In the genomic region with DNA sequence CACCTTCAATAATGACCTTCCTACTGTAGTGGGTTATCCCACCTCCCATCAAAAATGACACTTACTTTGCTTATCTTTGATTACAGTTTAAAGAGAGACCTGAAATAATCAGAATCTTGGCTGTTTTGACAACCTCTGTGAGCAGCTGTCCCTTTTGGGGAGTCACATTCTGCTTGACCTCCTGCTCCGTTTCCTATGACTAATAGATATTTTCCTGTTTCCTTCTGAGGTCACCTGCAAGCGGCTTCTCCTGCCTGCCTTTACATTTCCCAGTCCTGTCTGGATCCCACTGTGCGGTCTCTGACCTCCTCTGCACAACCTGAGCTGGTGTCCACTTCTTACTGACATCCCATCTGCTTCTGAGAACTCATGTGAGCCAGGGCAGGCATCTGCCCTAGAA, we compare ENCODE assay signal across 13 cellular contexts. TPM values are rescaled to one million over a fixed set of nuclear protein-coding genes. Genes with fewer than 3 reads are reported as not detected.
A peak's percentile ranks its signal among the peaks of the same experiment; 100 is the strongest.
DNase-seq lines count a peak whose midpoint lies in the region; ATAC-seq and TF ChIP-seq lines count a peak whose summit lies in the region.
"Had no signal": no experiment of that assay in that cellular context is flagged by ENCODE, and none has a peak within 500 bp of the region (broad histone marks: within the 10 kb centered on the region; RNA-seq: fewer than 3 reads in every experiment).

No MANE protein-coding gene starts in this region.

- H3K79me2 ChIP-seq in ACC112 (ENCODE audit: control insufficient read depth, insufficient read depth, low read length, unreplicated experiment) (peaks cover 83% of the 10 kb centered on the region), osteoblast (ENCODE audit: insufficient read depth, low read length) (peaks cover 85% of the 10 kb centered on the region)

- ATAC-seq in HG03025 (IDR thresholded peaks at IDR 0.05; ENCODE audit: low FRiP score, unreplicated experiment) = no peak
- no peak for ATAC-seq in HG02938 (IDR thresholded peaks at IDR 0.05; ENCODE audit: unreplicated experiment)

- H3K36me3 ChIP-seq in ACC112 (ENCODE audit: insufficient read depth, low read length) (peaks cover 25% of the 10 kb centered on the region), osteoblast (ENCODE audit: insufficient read depth, low read length) (peaks cover 27% of the 10 kb centered on the region)

- H3K9me3 Mint-ChIP-seq in immature natural killer cell = no peaks in the 10 kb centered on the region
- H3K9me3 Mint-ChIP-seq: activated naive CD4-positive, alpha-beta T cell treated with anti-CD3 and anti-CD28 coated beads, Interleukin-2, amount 10 ng/mL, durations not matched to agents 7 days and 5 days had no signal

- peak overlapping the region; percentile 96 for H3K27ac ChIP-seq in ACC112 (ENCODE audit: low read depth, low read length)
- H3K27ac ChIP-seq in osteoblast (ENCODE audit: low read depth, low read length) = peak overlapping the region; percentile 78

- peaks cover 0 to 21% (median 12%) of the 10 kb centered on the region in 3 donors for H3K36me3 Mint-ChIP-seq in immature natural killer cell
- H3K36me3 Mint-ChIP-seq: activated naive CD4-positive, alpha-beta T cell treated with anti-CD3 and anti-CD28 coated beads, Interleukin-2, amount 10 ng/mL, durations not matched to agents 7 days and 5 days had no signal

- H3K4me1 ChIP-seq in ACC112 (ENCODE audit: control insufficient read depth, insufficient read depth, low read length, unreplicated experiment) (peaks cover 89% of the 10 kb centered on the region), osteoblast (ENCODE audit: insufficient read depth, low read length) (peaks cover 64% of the 10 kb centered on the region)

- H3K4me3 Mint-ChIP-seq in immature natural killer cell = no peak overlapping the region
- H3K4me3 Mint-ChIP-seq: activated naive CD4-positive, alpha-beta T cell treated with anti-CD3 and anti-CD28 coated beads, Interleukin-2, amount 10 ng/mL, durations not matched to agents 7 days and 5 days had no signal

- H2AFZ ChIP-seq in ACC112 (ENCODE audit: low read length, unreplicated experiment) = no peak overlapping the region
- no peak overlapping the region for H2AFZ ChIP-seq in osteoblast (ENCODE audit: low read length)

- H3K27me3 ChIP-seq in ACC112 (ENCODE audit: insufficient read depth, low read length) (no peaks in the 10 kb centered on the region), osteoblast (ENCODE audit: insufficient read depth, low read length) (no peaks in the 10 kb centered on the region)

- no peaks in the 10 kb centered on the region for H3K27me3 Mint-ChIP-seq in immature natural killer cell (ENCODE audit: low read depth in 3 of 3)
- H3K27me3 Mint-ChIP-seq: activated naive CD4-positive, alpha-beta T cell treated with anti-CD3 and anti-CD28 coated beads, Interleukin-2, amount 10 ng/mL, durations not matched to agents 7 days and 5 days had no signal

- H3K4me3 ChIP-seq in ACC112 (ENCODE audit: low read depth, low read length) = peak overlapping the region; percentile 16; the same call in 1 of the 2 replicates
- H3K4me3 ChIP-seq in fibroblast of the aortic adventitia (ENCODE audit: low read depth, low read length) = no peak overlapping the region
- no peak overlapping the region for H3K4me3 ChIP-seq in osteoblast (ENCODE audit: insufficient read depth, low read length)

- H3K27ac Mint-ChIP-seq in immature natural killer cell = peak overlapping the region in 1 of 6 donors; percentile 63
- H3K27ac Mint-ChIP-seq: activated naive CD4-positive, alpha-beta T cell treated with anti-CD3 and anti-CD28 coated beads, Interleukin-2, amount 10 ng/mL, durations not matched to agents 7 days and 5 days had no signal

- peak overlapping the region; percentile 28 for H3K4me2 ChIP-seq in osteoblast (ENCODE audit: insufficient read depth, low read length)

- H4K20me1 ChIP-seq in osteoblast (ENCODE audit: insufficient read depth, low read length) = no peaks in the 10 kb centered on the region

- DNase-seq in RPMI7951 (ENCODE audit: low read depth) = peak; percentile 39
- DNase-seq in fibroblast of the aortic adventitia (ENCODE audit: low read depth) = peak; percentile 55
- DNase-seq in osteoblast (ENCODE audit: insufficient read length, low spot score, missing footprints) = no peak
- no peak for DNase-seq in immature natural killer cell
- no peak for DNase-seq in NCI-H2171 (lab: John Stamatoyannopoulos, UW)
- DNase-seq: activated CD4-positive, alpha-beta T cell treated with anti-CD3 and anti-CD28 coated beads, Interleukin-2, amount 50 U/mL, for 48 hours; activated naive CD4-positive, alpha-beta T cell treated with anti-CD3 and anti-CD28 coated beads, Interleukin-2, amount 10 ng/mL, durations not matched to agents 7 days and 5 days; effector memory CD4-positive, alpha-beta T cell; MM.1S; nucleus accumbens had no signal

- TF ChIP-seq CTCF in fibroblast of the aortic adventitia (IDR thresholded peaks at IDR 0.05; ENCODE audit: insufficient read depth, low read length) (no peak), osteoblast (IDR thresholded peaks at IDR 0.05; ENCODE audit: extremely low read depth, low read depth, low read length) (no peak)

- no peaks in the 10 kb centered on the region for H3K9me3 ChIP-seq in osteoblast (ENCODE audit: low read depth, low read length)

- peaks cover 17 to 39% of the 10 kb centered on the region in 2 donors for H3K4me1 Mint-ChIP-seq in immature natural killer cell
- H3K4me1 Mint-ChIP-seq: activated naive CD4-positive, alpha-beta T cell treated with anti-CD3 and anti-CD28 coated beads, Interleukin-2, amount 10 ng/mL, durations not matched to agents 7 days and 5 days had no signal

RNA-seq across cellular contexts. Expression of a gene that starts 54.2 kb away (rescaled TPM):
- 56.2 and 58.0 TPM in 2 replicates for total RNA-seq in RPMI7951 (2014; rRNA removed; shearing (Covaris generic))
- total RNA-seq in fibroblast of the aortic adventitia (ENCODE audit: low replicate concordance) = 82.1 and 128 TPM in 2 replicates
- 129 and 155 TPM in 2 replicates for total RNA-seq in osteoblast
- 1 to 10 TPM; 1.7 to 7.0 (median 4.4) TPM for polyA plus RNA-seq in immature natural killer cell

Comparison
In these comparisons a context has a peak if more than half of its experiments do, and no peak if none do; other contexts are left out.
1. DNase-seq: peak in RPMI7951 (single experiment) and fibroblast of the aortic adventitia (single experiment); none in osteoblast (single experiment), immature natural killer cell (0 of 3) and NCI-H2171 (single experiment).